ENCODE assay signal across 8 cellular contexts in the genomic region with DNA sequence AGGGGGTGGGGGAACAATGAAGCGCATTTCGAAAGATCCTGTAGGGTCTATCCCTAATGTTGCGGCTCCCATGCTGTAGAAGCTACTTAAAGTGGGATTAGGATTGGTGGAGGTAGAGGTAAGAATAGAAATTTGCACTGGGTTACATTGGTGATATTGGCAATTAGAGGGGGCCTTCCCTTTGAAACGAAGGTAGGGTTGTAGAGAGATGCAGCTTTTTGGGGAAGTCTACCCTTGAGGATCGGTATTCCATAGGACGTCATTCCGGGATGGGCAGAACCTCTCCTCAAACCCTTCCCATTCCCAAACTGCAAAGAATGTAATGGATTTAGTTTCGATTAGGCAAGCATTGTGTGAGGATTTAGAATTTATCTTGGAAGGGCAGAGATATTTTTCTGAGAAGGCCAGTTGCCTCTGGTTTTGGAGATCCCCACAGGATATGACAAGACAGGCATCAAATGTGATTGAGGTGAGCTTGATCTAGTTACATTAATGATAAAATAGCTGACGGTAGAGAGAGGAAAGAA. TPM values are rescaled to one million over a fixed set of nuclear protein-coding genes. Genes with fewer than 3 reads are reported as not detected.
DNase-seq lines count a peak whose midpoint lies in the region; ATAC-seq and TF ChIP-seq lines count a peak whose summit lies in the region.
"Had no signal": no experiment of that assay in that cellular context is flagged by ENCODE, and none has a peak within 500 bp of the region (broad histone marks: within the 10 kb centered on the region; RNA-seq: fewer than 3 reads in every experiment).

No MANE protein-coding gene starts in this region.

- H3K79me2 ChIP-seq in OCI-LY3 (ENCODE audit: low read length), result peaks cover 99% of the 10 kb centered on the region
- H3K79me2 ChIP-seq in osteoblast (ENCODE audit: insufficient read depth, low read length), result peaks cover 85% of the 10 kb centered on the region

- no peak for ATAC-seq in HG02623 (IDR thresholded peaks at IDR 0.05; ENCODE audit: unreplicated experiment)

- H3K4me3 ChIP-seq in GM12875 (ENCODE audit: low read depth, low read length) (peak overlapping the region; percentile 2), OCI-LY3 (ENCODE audit: low read length) (peak overlapping the region; percentile 82), duodenal mucosa (ENCODE audit: low read depth in 1 of 2, low read length in 2 of 2) (peak overlapping the region; percentile 29 to 88), osteoblast (ENCODE audit: insufficient read depth, low read length) (peak overlapping the region; percentile 92)

- peaks cover 78% of the 10 kb centered on the region for H3K9me3 ChIP-seq in OCI-LY3 (ENCODE audit: insufficient read depth, low read length)
- H3K9me3 ChIP-seq in duodenal mucosa (ENCODE audit: control insufficient read depth in 1 of 2, low read length in 2 of 2), result peaks cover 46 to 71% of the 10 kb centered on the region in 2 donors
- peaks cover 18% of the 10 kb centered on the region for H3K9me3 ChIP-seq in osteoblast (ENCODE audit: low read depth, low read length)

- H4K20me1 ChIP-seq in OCI-LY3 (ENCODE audit: insufficient read depth, low read length), result peaks cover 88% of the 10 kb centered on the region
- H4K20me1 ChIP-seq in osteoblast (ENCODE audit: insufficient read depth, low read length), result peaks cover 97% of the 10 kb centered on the region

- H3K27ac ChIP-seq in OCI-LY3 (ENCODE audit: low read length) (peak overlapping the region; percentile 85), duodenal mucosa (ENCODE audit: low read depth, low read length) (no peak overlapping the region), osteoblast (ENCODE audit: low read depth, low read length) (no peak overlapping the region)

- H3K27me3 ChIP-seq in OCI-LY3 (ENCODE audit: low read depth, low read length) (no peaks in the 10 kb centered on the region), duodenal mucosa (ENCODE audit: control insufficient read depth in 1 of 2, insufficient read depth in 2 of 2, low read length in 2 of 2) (no peaks in the 10 kb centered on the region), osteoblast (ENCODE audit: insufficient read depth, low read length) (no peaks in the 10 kb centered on the region)

- H3K4me1 ChIP-seq in OCI-LY3 (ENCODE audit: low read length), result peaks cover 70% of the 10 kb centered on the region
- peaks cover 26 to 37% of the 10 kb centered on the region in 2 donors for H3K4me1 ChIP-seq in duodenal mucosa (ENCODE audit: control insufficient read depth in 1 of 2, insufficient read depth in 2 of 2, low read length in 2 of 2)
- peaks cover 55% of the 10 kb centered on the region for H3K4me1 ChIP-seq in osteoblast (ENCODE audit: insufficient read depth, low read length)

- no peak for TF ChIP-seq CTCF in GM12875 (IDR thresholded peaks at IDR 0.05; ENCODE audit: borderline replicate concordance, insufficient read depth, low read depth, low read length)
- TF ChIP-seq CTCF in OCI-LY3 (IDR thresholded peaks at IDR 0.05; ENCODE audit: low read depth, low read length), result no peak
- TF ChIP-seq CTCF in osteoblast (IDR thresholded peaks at IDR 0.05; ENCODE audit: extremely low read depth, low read depth, low read length), result no peak

- H3K9ac ChIP-seq in OCI-LY3 (ENCODE audit: low read length) (no peak overlapping the region), duodenal mucosa (ENCODE audit: low read depth in 1 of 2, low read length in 2 of 2) (no peak overlapping the region)

- H2AFZ ChIP-seq in OCI-LY3 (ENCODE audit: low read depth, low read length) (no peak overlapping the region), osteoblast (ENCODE audit: low read length) (no peak overlapping the region)

- H3K4me2 ChIP-seq in OCI-LY3 (ENCODE audit: low read length), result peak overlapping the region; percentile 89
- peak overlapping the region; percentile 93 for H3K4me2 ChIP-seq in osteoblast (ENCODE audit: insufficient read depth, low read length)

- DNase-seq in osteoblast (ENCODE audit: insufficient read length, low spot score, missing footprints) (no peak), NOMO-1 (lab: John Stamatoyannopoulos, UW; ENCODE audit: unreplicated experiment in 2 of 2) (no peak), NCI-H510A treated with DMSO at 0.1 percent for 48 hours (lab: John Stamatoyannopoulos, UW) (no peak)
- DNase-seq: NCI-H526 treated with DMSO at 0.1 percent for 48 hours had no signal

- H3K36me3 ChIP-seq in OCI-LY3 (replicated peaks; ENCODE audit: low read depth, low read length) (peaks cover 98% of the 10 kb centered on the region), duodenal mucosa (ENCODE audit: control insufficient read depth in 1 of 2, insufficient read depth in 2 of 2, low read length in 2 of 2) (peaks cover 86 to 87% of the 10 kb centered on the region in 2 donors), osteoblast (ENCODE audit: insufficient read depth, low read length) (peaks cover 93% of the 10 kb centered on the region)

RNA-seq across cellular contexts. Expression of a gene that starts 5.4 kb away (rescaled TPM):
- 56.6 and 61.5 TPM in 2 replicates for total RNA-seq in osteoblast

Comparison
In these comparisons a context has a peak if more than half of its experiments do, and no peak if none do; other contexts are left out.
1. H3K4me3 ChIP-seq: peak in every context shown above with its lines; median percentile 92 in osteoblast; 82 in OCI-LY3; 58 in duodenal mucosa; 2 in GM12875.